Comparison of ENCODE assay signal across 2 cellular contexts in the genomic region with DNA sequence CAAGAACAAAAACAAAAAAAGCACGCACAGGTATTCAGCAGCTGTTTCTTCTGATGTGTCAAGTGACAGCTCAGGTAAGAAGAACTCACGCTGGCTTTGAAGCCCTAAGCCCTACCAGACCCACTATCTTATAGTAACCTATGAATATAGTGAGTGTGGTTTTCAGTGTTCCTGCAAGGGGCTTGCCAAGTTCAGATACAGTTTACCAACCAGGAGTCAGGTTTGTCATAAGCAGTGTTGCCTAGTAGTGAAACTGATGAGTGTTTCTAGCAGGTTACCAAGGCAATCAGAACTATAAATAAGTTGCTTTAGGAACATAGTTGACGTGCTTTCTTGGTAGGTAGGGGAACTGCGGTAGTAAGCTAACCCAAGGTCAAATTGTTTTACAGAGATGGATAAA. TPM values are rescaled to one million over a fixed set of nuclear protein-coding genes. Genes with fewer than 3 reads are reported as not detected.
"Had no signal": no experiment of that assay in that cellular context is flagged by ENCODE, and none has a peak within 500 bp of the region (broad histone marks: within the 10 kb centered on the region; RNA-seq: fewer than 3 reads in every experiment).

No MANE protein-coding gene starts in this region.

RNA-seq across cellular contexts. Expression of gene FAM153A, which starts 43.4 kb away (rescaled TPM):
- total RNA-seq: IMR-90 had no signal
- polyA plus RNA-seq: IMR-90, SK-N-SH had no signal
